8 cellular contexts compared by ENCODE assay signal in the genomic region with DNA sequence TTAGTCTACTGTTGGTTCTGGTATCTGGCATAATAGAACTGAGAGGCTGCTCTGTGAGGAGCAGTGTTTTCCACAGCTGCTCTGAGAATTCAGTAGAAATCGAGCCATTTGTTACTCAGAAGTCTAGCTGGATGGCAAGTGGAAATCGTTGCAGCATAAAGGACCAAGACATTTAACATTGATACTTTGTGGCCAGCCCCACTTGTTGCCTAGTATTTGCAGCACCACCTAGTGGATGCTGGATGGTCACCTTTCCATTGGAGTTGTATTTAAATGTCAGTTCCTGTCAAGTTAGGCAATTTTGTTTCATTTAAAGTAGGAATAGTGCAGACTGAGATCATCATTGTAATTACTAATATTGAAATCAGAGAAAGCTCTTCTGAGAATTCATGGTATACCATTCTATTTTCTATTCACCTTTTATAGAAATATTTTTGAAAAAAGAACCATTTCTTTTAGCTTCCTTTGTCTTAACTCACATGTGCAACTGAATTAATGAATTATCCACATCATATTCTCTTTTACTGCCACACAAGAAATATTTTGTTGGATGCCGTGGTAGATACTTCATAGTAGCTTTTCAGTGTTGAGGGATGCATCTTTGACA.
DNase-seq lines count a peak whose midpoint lies in the region; ATAC-seq and TF ChIP-seq lines count a peak whose summit lies in the region.

No MANE protein-coding gene starts in this region.

- H3K4me3 ChIP-seq in esophagus muscularis mucosa = no peak overlapping the region
- H3K4me3 ChIP-seq in testis = no peak overlapping the region

- 26% methylated on average over 3 of the region's 3 CpGs for WGBS in esophagus muscularis mucosa
- 33 to 37% methylated on average over 3 of the region's 3 CpGs for WGBS in testis, 2 donors

- H3K4me1 Mint-ChIP-seq in nephron progenitor cell = peaks cover 10% of the 10 kb centered on the region

- DNase-seq in AG09319 (ENCODE audit: extremely low read depth, low read depth) (peak; percentile 18), esophagus muscularis mucosa (ENCODE audit: extremely low spot score) (no peak), nephron progenitor cell (peak; percentile 27), testis (peak; percentile 83)
- peak; percentile 19 for DNase-seq in NK-92 treated with Interleukin-12 subunit alpha and Interleukin-12 subunit beta, amount 100 ng/mL, for 24 hours (lab: John Stamatoyannopoulos, UW)
- DNase-seq in activated CD8-positive, alpha-beta memory T cell treated with anti-CD3 and anti-CD28 coated beads for 4 hours (ENCODE audit: low read depth in 2 of 2) = peak; percentile 15 to 36

- peaks cover 10 to 25% (median 18%) of the 10 kb centered on the region in 4 donors for H3K4me1 ChIP-seq in esophagus muscularis mucosa
- no peaks in the 10 kb centered on the region for H3K4me1 ChIP-seq in testis

- H3K36me3 Mint-ChIP-seq in nephron progenitor cell (ENCODE audit: low read depth) = peaks cover 43% of the 10 kb centered on the region

- H3K36me3 ChIP-seq in esophagus muscularis mucosa (no peaks in the 10 kb centered on the region), testis (ENCODE audit: low read depth, missing control alignments) (no peaks in the 10 kb centered on the region)

- H3K27ac Mint-ChIP-seq in nephron progenitor cell = no peak overlapping the region

- H3K27ac ChIP-seq in esophagus muscularis mucosa (replicated peaks in 1 of 4) (no peak overlapping the region), testis (no peak overlapping the region)

- TF ChIP-seq CTCF in AG09319 (IDR thresholded peaks at IDR 0.05; ENCODE audit: low read depth, low read length) (peak; percentile 65), esophagus muscularis mucosa (IDR thresholded peaks at IDR 0.05) (peak; percentile 58 to 73 (median 60)), nephron progenitor cell (IDR thresholded peaks at IDR 0.05) (peak; percentile 78), testis (IDR thresholded peaks at IDR 0.05) (peak; percentile 49 to 69 (median 62))

- H3K9me3 ChIP-seq in esophagus muscularis mucosa = no peaks in the 10 kb centered on the region
- no peaks in the 10 kb centered on the region for H3K9me3 ChIP-seq in testis

- H3K4me3 Mint-ChIP-seq in nephron progenitor cell = no peak overlapping the region

- TF ChIP-seq POLR2A in esophagus muscularis mucosa (IDR thresholded peaks at IDR 0.05; ENCODE audit: low read depth) (no peak), testis (IDR thresholded peaks at IDR 0.05) (no peak)

- H3K27me3 Mint-ChIP-seq in nephron progenitor cell (ENCODE audit: low read depth, poor library complexity) = no peaks in the 10 kb centered on the region

- ATAC-seq in GM18520 (IDR thresholded peaks at IDR 0.05; ENCODE audit: unreplicated experiment) (peak; percentile 67), HG03108 (IDR thresholded peaks at IDR 0.05; ENCODE audit: unreplicated experiment) (peak; percentile 71)

- H3K9me3 Mint-ChIP-seq in nephron progenitor cell = peaks cover 26% of the 10 kb centered on the region

- intact Hi-C loops in esophagus muscularis mucosa (cut with DNase I) = no loop called here
- intact Hi-C loops in testis (cut with DNase I; ENCODE audit: low total_unique reads) = no loop called here

- H3K27me3 ChIP-seq in esophagus muscularis mucosa (no peaks in the 10 kb centered on the region), testis (no peaks in the 10 kb centered on the region)

- TF ChIP-seq EP300 in esophagus muscularis mucosa (IDR thresholded peaks at IDR 0.05) = no peak
